In the genomic region with DNA sequence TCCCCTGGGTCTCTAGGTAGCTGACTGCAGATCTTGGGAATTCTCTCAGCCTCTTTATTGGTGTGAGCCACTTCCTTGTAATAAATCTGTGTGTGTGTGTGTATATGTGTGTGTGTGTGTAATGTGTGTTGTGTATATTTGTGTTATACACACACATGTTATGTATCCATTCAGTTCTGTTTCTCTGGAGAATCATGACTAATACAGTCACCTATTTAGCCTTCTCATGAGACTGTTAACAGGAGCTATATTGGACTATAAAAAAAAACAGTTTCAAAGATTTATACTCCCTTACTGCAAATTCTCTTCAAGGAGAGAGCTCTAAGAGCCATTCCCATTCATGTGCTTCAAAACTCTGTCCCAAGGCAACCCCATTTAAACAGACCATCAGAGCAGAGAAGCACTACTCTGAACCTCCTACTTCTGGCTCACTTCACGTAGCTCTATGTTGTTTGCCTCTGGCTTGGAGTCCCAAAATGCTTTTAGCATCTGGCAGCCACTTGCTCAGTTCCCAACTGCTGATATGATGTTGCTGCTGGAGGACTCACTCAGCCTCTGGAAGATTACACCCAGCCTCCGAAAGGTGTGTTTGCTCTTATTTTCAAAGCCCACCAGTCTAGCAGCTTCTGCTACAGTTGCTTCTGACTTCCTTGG, we compare ENCODE assay signal across 27 cellular contexts. TPM values are rescaled to one million over a fixed set of nuclear protein-coding genes. Genes with fewer than 3 reads are reported as not detected.
DNase-seq lines count a peak whose midpoint lies in the region; ATAC-seq and TF ChIP-seq lines count a peak whose summit lies in the region.
"Had no signal": no experiment of that assay in that cellular context is flagged by ENCODE, and none has a peak within 500 bp of the region (broad histone marks: within the 10 kb centered on the region; RNA-seq: fewer than 3 reads in every experiment).

No MANE protein-coding gene starts in this region.

- H3K27ac ChIP-seq in thyroid gland = no peak overlapping the region
- H3K27ac ChIP-seq: C4-2B, esophagus squamous epithelium, RWPE1, tibial nerve had no signal

- no peak overlapping the region for H3K27ac Mint-ChIP-seq in activated CD4-positive, alpha-beta memory T cell treated with anti-CD3 and anti-CD28 coated beads, Interleukin-2, amount 10 ng/mL, durations not matched to agents 7 days and 5 days
- H3K27ac Mint-ChIP-seq: activated CD4-positive, alpha-beta T cell treated with anti-CD3 and anti-CD28 coated beads for 36 hours; activated naive CD8-positive, alpha-beta T cell treated with anti-CD3 and anti-CD28 coated beads, Interleukin-2, amount 10 ng/mL, durations not matched to agents 7 days and 5 days; dendritic cell treated with granulocyte-macrophage colony-stimulating factor and Interleukin-4, amounts not matched to agents 40 ng/mL and 50 ng/mL, for 4 days had no signal

- H3K4me1 ChIP-seq in thyroid gland = no peaks in the 10 kb centered on the region

- no peak overlapping the region for H3K4me3 Mint-ChIP-seq in activated CD4-positive, alpha-beta memory T cell treated with anti-CD3 and anti-CD28 coated beads, Interleukin-2, amount 10 ng/mL, durations not matched to agents 7 days and 5 days
- H3K4me3 Mint-ChIP-seq: activated CD4-positive, alpha-beta T cell treated with anti-CD3 and anti-CD28 coated beads for 36 hours; activated naive CD8-positive, alpha-beta T cell treated with anti-CD3 and anti-CD28 coated beads, Interleukin-2, amount 10 ng/mL, durations not matched to agents 7 days and 5 days; dendritic cell treated with granulocyte-macrophage colony-stimulating factor and Interleukin-4, amounts not matched to agents 40 ng/mL and 50 ng/mL, for 4 days had no signal

- H3K27me3 Mint-ChIP-seq in activated CD4-positive, alpha-beta memory T cell treated with anti-CD3 and anti-CD28 coated beads, Interleukin-2, amount 10 ng/mL, durations not matched to agents 7 days and 5 days = no peaks in the 10 kb centered on the region
- H3K27me3 Mint-ChIP-seq: activated naive CD8-positive, alpha-beta T cell treated with anti-CD3 and anti-CD28 coated beads, Interleukin-2, amount 10 ng/mL, durations not matched to agents 7 days and 5 days had no signal

- TF ChIP-seq CTCF in AG10803 (conservative IDR thresholded peaks at IDR 0.05; ENCODE audit: low read length) (no peak), foreskin fibroblast (IDR thresholded peaks at IDR 0.05; ENCODE audit: low read depth, low read length) (no peak), thyroid gland (IDR thresholded peaks at IDR 0.05) (no peak)

- no peaks in the 10 kb centered on the region for H3K9me3 ChIP-seq in thyroid gland
- H3K9me3 ChIP-seq: Caco-2, esophagus squamous epithelium, HAP-1, tibial nerve had no signal

- no peak for ATAC-seq in HG03354 (IDR thresholded peaks at IDR 0.05; ENCODE audit: poor library complexity, severe bottlenecking, unreplicated experiment)
- ATAC-seq: activated CD4-positive, alpha-beta T cell treated with anti-CD3 and anti-CD28 coated beads for 36 hours; stimulated activated naive CD8-positive, alpha-beta T cell treated with anti-CD3 and anti-CD28 coated beads, Interleukin-15, Interleukin-2, amounts not matched to agents 100 U/mL and 50 U/mL, for 24 hours had no signal

- H3K4me3 ChIP-seq in AG10803 (ENCODE audit: low read length) (no peak overlapping the region), foreskin fibroblast (ENCODE audit: low read depth in 1 of 2, low read length in 2 of 2) (no peak overlapping the region), thyroid gland (replicated peaks in 1 of 3) (no peak overlapping the region)
- H3K4me3 ChIP-seq: esophagus squamous epithelium, HAP-1, tibial nerve had no signal

- no peaks in the 10 kb centered on the region for H3K4me1 Mint-ChIP-seq in activated CD4-positive, alpha-beta memory T cell treated with anti-CD3 and anti-CD28 coated beads, Interleukin-2, amount 10 ng/mL, durations not matched to agents 7 days and 5 days
- H3K4me1 Mint-ChIP-seq: activated CD4-positive, alpha-beta T cell treated with anti-CD3 and anti-CD28 coated beads for 36 hours; activated naive CD8-positive, alpha-beta T cell treated with anti-CD3 and anti-CD28 coated beads, Interleukin-2, amount 10 ng/mL, durations not matched to agents 7 days and 5 days had no signal

- no peaks in the 10 kb centered on the region for H3K36me3 Mint-ChIP-seq in activated CD4-positive, alpha-beta memory T cell treated with anti-CD3 and anti-CD28 coated beads, Interleukin-2, amount 10 ng/mL, durations not matched to agents 7 days and 5 days (ENCODE audit: low read depth)
- H3K36me3 Mint-ChIP-seq: activated naive CD8-positive, alpha-beta T cell treated with anti-CD3 and anti-CD28 coated beads, Interleukin-2, amount 10 ng/mL, durations not matched to agents 7 days and 5 days had no signal

- no peaks in the 10 kb centered on the region for H3K9me3 Mint-ChIP-seq in activated CD4-positive, alpha-beta memory T cell treated with anti-CD3 and anti-CD28 coated beads, Interleukin-2, amount 10 ng/mL, durations not matched to agents 7 days and 5 days
- H3K9me3 Mint-ChIP-seq: activated naive CD8-positive, alpha-beta T cell treated with anti-CD3 and anti-CD28 coated beads, Interleukin-2, amount 10 ng/mL, durations not matched to agents 7 days and 5 days; dendritic cell treated with granulocyte-macrophage colony-stimulating factor and Interleukin-4, amounts not matched to agents 40 ng/mL and 50 ng/mL, for 4 days had no signal

- POLR2A ChIA-PET in activated CD4-positive, alpha-beta memory T cell treated with anti-CD3 and anti-CD28 coated beads, Interleukin-2, amount 10 ng/mL, durations not matched to agents 7 days and 5 days (lab: Charles Lee) = no interaction called here

- TF ChIP-seq POLR2A in thyroid gland (IDR thresholded peaks at IDR 0.05) = no peak

- intact Hi-C loops in thyroid gland (cut with DNase I) = no loop called here

- DNase-seq in AG10803 (ENCODE audit: low read depth) (peak; percentile 60), NCI-H1092 (lab: John Stamatoyannopoulos, UW) (peak; percentile 54), foreskin fibroblast (peak; percentile 43 to 79), renal cortical epithelial cell (ENCODE audit: low read depth) (peak; percentile 15), thyroid gland (no peak)
- DNase-seq in activated CD4-positive, alpha-beta memory T cell treated with anti-CD3 and anti-CD28 coated beads, Interleukin-2, amount 10 ng/mL, durations not matched to agents 7 days and 5 days = no peak
- DNase-seq: activated CD4-positive, alpha-beta T cell treated with anti-CD3 and anti-CD28 coated beads for 36 hours; activated effector memory CD4-positive, alpha-beta T cell treated with anti-CD3 and anti-CD28 coated beads, Interleukin-2, amount 50 U/mL, for 16 hours; activated naive CD8-positive, alpha-beta T cell treated with anti-CD3 and anti-CD28 coated beads, Interleukin-2, amount 10 ng/mL, durations not matched to agents 7 days and 5 days; Caco-2; central memory CD4-positive, alpha-beta T cell; DMS79 treated with DMSO at 0.1 percent for 48 hours; esophagus squamous epithelium; GF-D8; kidney glomerular epithelial cell; NCI-H1105 treated with DMSO at 0.1 percent for 48 hours; NCI-H2029 treated with DMSO at 0.1 percent for 48 hours; NCI-H345; posterior cingulate gyrus; stimulated activated naive CD8-positive, alpha-beta T cell treated with anti-CD3 and anti-CD28 coated beads, Interleukin-15, Interleukin-2, amounts not matched to agents 100 U/mL and 50 U/mL, for 24 hours; T-helper 2 cell had no signal

- CTCF ChIA-PET in activated CD4-positive, alpha-beta memory T cell treated with anti-CD3 and anti-CD28 coated beads, Interleukin-2, amount 10 ng/mL, durations not matched to agents 7 days and 5 days (lab: Charles Lee) = no interaction called here

- no peaks in the 10 kb centered on the region for H3K36me3 ChIP-seq in thyroid gland
- H3K36me3 ChIP-seq: esophagus squamous epithelium, HAP-1, tibial nerve had no signal

- no peaks in the 10 kb centered on the region for H3K27me3 ChIP-seq in thyroid gland
- H3K27me3 ChIP-seq: esophagus squamous epithelium, tibial nerve had no signal

- 71 to 82% methylated on average over 2 of the region's 2 CpGs for WGBS in thyroid gland, 2 donors

RNA-seq across cellular contexts. Expression of gene KITLG, which starts 48.7 kb away (rescaled TPM):
- total RNA-seq in renal cortical epithelial cell (37.3 and 189 TPM in 2 replicates), thyroid gland (10 to 100 TPM in 1 of 4 donors, 1 to 10 TPM in 3; 6.8 to 10.3 (median 8.4) TPM)
- not detected for total RNA-seq in activated CD4-positive, alpha-beta memory T cell treated with anti-CD3 and anti-CD28 coated beads, Interleukin-2, amount 10 ng/mL, durations not matched to agents 7 days and 5 days

Comparison
In these comparisons a context has a peak if more than half of its experiments do, and no peak if none do; other contexts are left out.
1. DNase-seq: peak in AG10803 (single experiment), NCI-H1092 (single experiment), foreskin fibroblast (2 of 2) and renal cortical epithelial cell (single experiment); none in activated CD4-positive, alpha-beta memory T cell treated with anti-CD3 and anti-CD28 coated beads, Interleukin-2, amount 10 ng/mL, durations not matched to agents 7 days and 5 days (single experiment) and thyroid gland (0 of 2).